Comparison of ENCODE assay signal across 1 cellular context in the genomic region with DNA sequence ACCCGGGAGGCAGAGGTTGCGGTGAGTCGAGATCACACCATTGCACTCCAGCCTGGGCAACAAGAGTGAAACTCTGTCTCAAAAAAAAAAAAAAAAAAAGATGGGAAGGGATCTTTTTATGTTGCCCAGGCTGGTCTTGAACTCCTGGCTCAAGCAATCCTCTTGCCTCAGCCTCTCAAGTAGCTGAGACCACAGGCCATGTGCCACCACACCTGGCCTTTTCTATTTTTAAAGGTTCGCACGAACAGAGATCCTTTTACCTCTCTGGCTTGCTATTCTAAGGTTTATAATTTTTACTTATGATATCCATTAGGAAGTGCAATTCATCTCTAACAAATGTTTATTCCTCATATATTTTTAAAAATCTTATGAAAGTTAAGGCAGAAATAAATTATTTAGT. TPM values are rescaled to one million over a fixed set of nuclear protein-coding genes. Genes with fewer than 3 reads are reported as not detected.
"Had no signal": no experiment of that assay in that cellular context is flagged by ENCODE, and none has a peak within 500 bp of the region (broad histone marks: within the 10 kb centered on the region; RNA-seq: fewer than 3 reads in every experiment).

No MANE protein-coding gene starts in this region.

RNA-seq across cellular contexts. Expression of a gene that starts 57.9 kb away (rescaled TPM):
- total RNA-seq: naive thymus-derived CD8-positive, alpha-beta T cell had no signal
